10 cellular contexts compared by ENCODE assay signal in the genomic region with DNA sequence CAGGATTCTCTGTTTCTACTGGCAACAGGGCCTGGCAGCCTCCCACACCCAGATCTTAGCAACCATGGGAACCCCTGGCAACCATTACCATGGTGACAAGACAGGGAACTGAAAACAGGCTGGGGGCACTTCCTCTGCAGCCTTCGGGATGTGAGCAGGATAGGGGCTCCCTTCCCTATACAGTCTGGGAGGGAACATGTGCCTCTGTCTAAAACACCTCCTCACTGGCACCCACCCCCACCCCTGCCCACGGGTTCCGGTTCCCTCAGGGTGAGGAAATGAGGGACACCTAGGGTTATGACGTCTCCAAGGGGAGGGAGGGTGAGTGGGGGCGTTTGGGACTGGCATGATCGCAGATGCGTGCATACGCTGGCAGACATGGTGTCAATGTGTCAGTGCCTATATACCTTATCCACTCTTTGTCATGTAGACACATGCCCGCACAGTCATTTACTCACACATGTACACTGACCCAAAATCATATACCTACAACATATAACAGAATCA. TPM values are rescaled to one million over a fixed set of nuclear protein-coding genes. Genes with fewer than 3 reads are reported as not detected.
A peak's percentile ranks its signal among the peaks of the same experiment; 100 is the strongest.
DNase-seq lines count a peak whose midpoint lies in the region; ATAC-seq lines count a peak whose summit lies in the region.
"Had no signal": no experiment of that assay in that cellular context is flagged by ENCODE, and none has a peak within 500 bp of the region (broad histone marks: within the 10 kb centered on the region; RNA-seq: fewer than 3 reads in every experiment).

No MANE protein-coding gene starts in this region.

- no peaks in the 10 kb centered on the region for H3K27me3 ChIP-seq in CD4-positive, alpha-beta memory T cell (ENCODE audit: insufficient read depth, low read length)

- ATAC-seq in activated CD8-positive, alpha-beta T cell treated with anti-CD3 and anti-CD28 coated beads, Interleukin-2, amount 10 ng/mL, durations not matched to agents 7 days and 5 days: no peak
- peak; percentile 3 for ATAC-seq in stimulated activated naive CD8-positive, alpha-beta T cell treated with anti-CD3 and anti-CD28 coated beads, Interleukin-15, Interleukin-2, amounts not matched to agents 100 U/mL and 50 U/mL, for 24 hours
- ATAC-seq in HG03565 (IDR thresholded peaks at IDR 0.05; ENCODE audit: unreplicated experiment): no peak
- no peak for ATAC-seq in HG02870 (IDR thresholded peaks at IDR 0.05; ENCODE audit: unreplicated experiment)
- no peak for ATAC-seq in GM21825 (IDR thresholded peaks at IDR 0.05; ENCODE audit: unreplicated experiment)

- peak overlapping the region; percentile 64 to 83 (median 79) for H3K27ac Mint-ChIP-seq in CD4-positive, alpha-beta memory T cell
- H3K27ac Mint-ChIP-seq in activated CD8-positive, alpha-beta T cell treated with anti-CD3 and anti-CD28 coated beads, Interleukin-2, amount 10 ng/mL, durations not matched to agents 7 days and 5 days: peak overlapping the region; percentile 5

- H3K4me3 ChIP-seq in CD4-positive, alpha-beta memory T cell (ENCODE audit: low read length in 2 of 2): no peak overlapping the region

- H3K27ac ChIP-seq in CD4-positive, alpha-beta memory T cell (ENCODE audit: low read depth, low read length): peak overlapping the region; percentile 39

- CTCF ChIA-PET in CD4-positive, alpha-beta memory T cell (lab: Charles Lee; ENCODE audit: partially characterized antibody): interaction anchor here (0.9 to 3.2 kb wide), 2 partner anchors 87 to 89 kb away, joined by 4 to 64 read pairs; a partner anchor contains a TSS
- CTCF ChIA-PET in activated CD8-positive, alpha-beta T cell treated with anti-CD3 and anti-CD28 coated beads, Interleukin-2, amount 10 ng/mL, durations not matched to agents 7 days and 5 days (lab: Charles Lee): interaction anchor here (1.1 to 6.5 kb wide), 2 partner anchors 65 to 87 kb away, joined by 3 to 116 read pairs; no protein-coding TSS in a partner anchor

- H3K4me1 ChIP-seq in CD4-positive, alpha-beta memory T cell (ENCODE audit: insufficient read depth, low read length): peaks cover 66% of the 10 kb centered on the region

- H3K4me1 Mint-ChIP-seq in CD4-positive, alpha-beta memory T cell: peaks cover 49 to 83% (median 68%) of the 10 kb centered on the region in 4 donors
- H3K4me1 Mint-ChIP-seq in activated CD8-positive, alpha-beta T cell treated with anti-CD3 and anti-CD28 coated beads, Interleukin-2, amount 10 ng/mL, durations not matched to agents 7 days and 5 days (ENCODE audit: low read depth): peaks cover 76% of the 10 kb centered on the region

- no peaks in the 10 kb centered on the region for H3K36me3 ChIP-seq in CD4-positive, alpha-beta memory T cell (ENCODE audit: insufficient read depth, low read length)

- H3K27me3 Mint-ChIP-seq in CD4-positive, alpha-beta memory T cell: no peaks in the 10 kb centered on the region
- no peaks in the 10 kb centered on the region for H3K27me3 Mint-ChIP-seq in activated CD8-positive, alpha-beta T cell treated with anti-CD3 and anti-CD28 coated beads, Interleukin-2, amount 10 ng/mL, durations not matched to agents 7 days and 5 days (ENCODE audit: low read depth)

- H3K9me3 ChIP-seq in CD4-positive, alpha-beta memory T cell (ENCODE audit: control insufficient read depth in 1 of 2, low read length in 2 of 2): no peaks in the 10 kb centered on the region

- POLR2A ChIA-PET in CD4-positive, alpha-beta memory T cell (lab: Charles Lee; ENCODE audit: partially characterized antibody): no interaction called here
- POLR2A ChIA-PET in activated CD8-positive, alpha-beta T cell treated with anti-CD3 and anti-CD28 coated beads, Interleukin-2, amount 10 ng/mL, durations not matched to agents 7 days and 5 days (lab: Charles Lee): interaction anchor here (0.9 kb wide), 1 partner anchor 86 kb away, joined by 3 read pairs; a partner anchor contains a TSS

- intact Hi-C loops in CD4-positive, alpha-beta memory T cell (cut with micrococcal nuclease): loop anchor here (5.0 kb wide), 2 partner anchors 671 to 1959 kb away; a partner anchor contains a TSS

- H3K9me3 Mint-ChIP-seq in CD4-positive, alpha-beta memory T cell: no peaks in the 10 kb centered on the region
- no peaks in the 10 kb centered on the region for H3K9me3 Mint-ChIP-seq in activated CD8-positive, alpha-beta T cell treated with anti-CD3 and anti-CD28 coated beads, Interleukin-2, amount 10 ng/mL, durations not matched to agents 7 days and 5 days (ENCODE audit: insufficient read depth)

- peak overlapping the region in 7 of 8 donors; percentile 0 to 33 (median 10) for H3K4me3 Mint-ChIP-seq in CD4-positive, alpha-beta memory T cell
- H3K4me3 Mint-ChIP-seq in activated CD8-positive, alpha-beta T cell treated with anti-CD3 and anti-CD28 coated beads, Interleukin-2, amount 10 ng/mL, durations not matched to agents 7 days and 5 days: no peak overlapping the region

- peak; percentile 44 to 93 (median 62) for DNase-seq in CD4-positive, alpha-beta memory T cell
- DNase-seq in NCI-H1092 treated with DMSO at 0.1 percent for 48 hours (lab: John Stamatoyannopoulos, UW) (peak; percentile 49), foreskin melanocyte (peak; percentile 26)
- peak; percentile 57 for DNase-seq in activated CD8-positive, alpha-beta T cell treated with anti-CD3 and anti-CD28 coated beads, Interleukin-2, amount 10 ng/mL, durations not matched to agents 7 days and 5 days
- peak; percentile 54 for DNase-seq in stimulated activated naive CD8-positive, alpha-beta T cell treated with anti-CD3 and anti-CD28 coated beads, Interleukin-15, Interleukin-2, amounts not matched to agents 100 U/mL and 50 U/mL, for 24 hours

- peaks cover 0 to 1% of the 10 kb centered on the region in 2 donors for H3K36me3 Mint-ChIP-seq in CD4-positive, alpha-beta memory T cell
- H3K36me3 Mint-ChIP-seq in activated CD8-positive, alpha-beta T cell treated with anti-CD3 and anti-CD28 coated beads, Interleukin-2, amount 10 ng/mL, durations not matched to agents 7 days and 5 days (ENCODE audit: low read depth): no peaks in the 10 kb centered on the region

RNA-seq across cellular contexts. Expression of a gene that starts 3.0 kb away (rescaled TPM):
- total RNA-seq in CD4-positive, alpha-beta memory T cell: under 1 TPM; 0.73 to 0.97 TPM
- 1 to 10 TPM in 1 of 2 donors, under 1 TPM in 1; 0.91 to 2.2 TPM for polyA plus RNA-seq in CD4-positive, alpha-beta memory T cell
- total RNA-seq in activated CD8-positive, alpha-beta T cell treated with anti-CD3 and anti-CD28 coated beads, Interleukin-2, amount 10 ng/mL, durations not matched to agents 7 days and 5 days: 1 to 10 TPM; 5.1 to 5.5 TPM

RNA-seq across cellular contexts. Expression of a gene that starts 28.5 kb away (rescaled TPM):
- not detected for total RNA-seq in CD4-positive, alpha-beta memory T cell
- polyA plus RNA-seq in CD4-positive, alpha-beta memory T cell: not detected
- total RNA-seq in activated CD8-positive, alpha-beta T cell treated with anti-CD3 and anti-CD28 coated beads, Interleukin-2, amount 10 ng/mL, durations not matched to agents 7 days and 5 days: not detected
- total RNA-seq: activated CD8-positive, alpha-beta memory T cell treated with anti-CD3 and anti-CD28 coated beads for 36 hours; myocyte had no signal
